10 cellular contexts compared by ENCODE assay signal in the genomic region with DNA sequence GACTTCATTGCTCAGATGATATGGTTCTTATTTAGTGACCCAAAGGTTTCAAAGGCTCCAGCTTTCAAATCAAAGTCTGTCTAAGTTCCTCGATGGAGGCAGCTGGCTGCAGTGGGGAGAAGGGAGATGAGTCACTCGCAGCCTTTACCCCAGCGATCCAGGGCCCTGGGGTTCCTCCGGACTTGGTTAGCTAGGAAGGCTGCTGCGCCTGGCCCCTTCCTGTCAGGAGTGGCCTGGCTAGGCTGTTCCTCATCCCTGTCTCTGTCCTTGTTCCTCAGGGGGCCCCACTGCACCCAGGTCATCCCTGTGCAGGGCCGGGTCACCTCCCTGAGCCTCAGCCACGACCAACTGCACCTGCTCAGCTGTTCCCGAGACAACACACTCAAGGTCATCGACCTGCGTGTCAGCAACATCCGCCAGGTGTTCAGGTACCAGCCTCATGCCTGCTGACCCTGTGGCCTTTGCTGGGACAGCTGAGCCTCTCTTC. TPM values are rescaled to one million over a fixed set of nuclear protein-coding genes. Genes with fewer than 3 reads are reported as not detected.
A peak's percentile ranks its signal among the peaks of the same experiment; 100 is the strongest.
DNase-seq lines count a peak whose midpoint lies in the region; ATAC-seq lines count a peak whose summit lies in the region.
"Had no signal": no experiment of that assay in that cellular context is flagged by ENCODE, and none has a peak within 500 bp of the region (broad histone marks: within the 10 kb centered on the region; RNA-seq: fewer than 3 reads in every experiment).

No MANE protein-coding gene starts in this region.

- DNase-seq in stimulated activated naive CD8-positive, alpha-beta T cell treated with anti-CD3 and anti-CD28 coated beads, Interleukin-15, Interleukin-2, amounts not matched to agents 100 U/mL and 50 U/mL, for 24 hours: no peak
- DNase-seq in activated T-helper 1 cell treated with anti-CD3 and anti-CD28 coated beads, Interleukin-12 subunit alpha, Interleukin-12 subunit beta, Interleukin-2, Interleukin-4 antibody, amounts not matched to agents 30 ng/mL and 10 ng/mL and 1 ng/mL, durations not matched to agents 14 hours and 24 hours and 36 hours (ENCODE audit: low spot score): no peak
- DNase-seq in memory B cell (ENCODE audit: low spot score in 2 of 2) (no peak), NCI-H1930 (lab: John Stamatoyannopoulos, UW) (no peak), COLO829 (ENCODE audit: low spot score) (no peak), ACHN (no peak)
- DNase-seq: cortex of kidney, NCI-H1436 had no signal

- intact Hi-C loops in activated T-helper 1 cell treated with anti-CD3 and anti-CD28 coated beads, Interleukin-12 subunit alpha, Interleukin-12 subunit beta, Interleukin-2, Interleukin-4 antibody, amounts not matched to agents 30 ng/mL and 10 ng/mL and 1 ng/mL, durations not matched to agents 14 hours and 24 hours and 36 hours (cut with micrococcal nuclease): no loop called here

- no peak for ATAC-seq in stimulated activated naive CD8-positive, alpha-beta T cell treated with anti-CD3 and anti-CD28 coated beads, Interleukin-15, Interleukin-2, amounts not matched to agents 100 U/mL and 50 U/mL, for 24 hours
- ATAC-seq in memory B cell (ENCODE audit: low read depth) (peak; percentile 2), HG03095 (IDR thresholded peaks at IDR 0.05; ENCODE audit: unreplicated experiment) (no peak)

- H3K27ac Mint-ChIP-seq in stimulated activated naive CD8-positive, alpha-beta T cell treated with anti-CD3 and anti-CD28 coated beads, Interleukin-15, Interleukin-2, amounts not matched to agents 100 ng/mL and 50 ng/mL, for 24 hours: peak overlapping the region; percentile 80
- H3K27ac Mint-ChIP-seq in activated T-helper 1 cell treated with anti-CD3 and anti-CD28 coated beads, Interleukin-12 subunit alpha, Interleukin-12 subunit beta, Interleukin-2, Interleukin-4 antibody, amounts not matched to agents 30 ng/mL and 10 ng/mL and 1 ng/mL, durations not matched to agents 14 hours and 24 hours and 36 hours: peak overlapping the region; percentile 49
- H3K27ac Mint-ChIP-seq in memory B cell: peak overlapping the region; percentile 88

- no peak overlapping the region for H3K4me3 Mint-ChIP-seq in stimulated activated naive CD8-positive, alpha-beta T cell treated with anti-CD3 and anti-CD28 coated beads, Interleukin-15, Interleukin-2, amounts not matched to agents 100 ng/mL and 50 ng/mL, for 24 hours
- H3K4me3 Mint-ChIP-seq in activated T-helper 1 cell treated with anti-CD3 and anti-CD28 coated beads, Interleukin-12 subunit alpha, Interleukin-12 subunit beta, Interleukin-2, Interleukin-4 antibody, amounts not matched to agents 30 ng/mL and 10 ng/mL and 1 ng/mL, durations not matched to agents 14 hours and 24 hours and 36 hours: no peak overlapping the region
- H3K4me3 Mint-ChIP-seq in memory B cell: no peak overlapping the region

- H3K4me1 Mint-ChIP-seq in stimulated activated naive CD8-positive, alpha-beta T cell treated with anti-CD3 and anti-CD28 coated beads, Interleukin-15, Interleukin-2, amounts not matched to agents 100 ng/mL and 50 ng/mL, for 24 hours (ENCODE audit: low read depth): peaks cover 10% of the 10 kb centered on the region
- peaks cover 11% of the 10 kb centered on the region for H3K4me1 Mint-ChIP-seq in activated T-helper 1 cell treated with anti-CD3 and anti-CD28 coated beads, Interleukin-12 subunit alpha, Interleukin-12 subunit beta, Interleukin-2, Interleukin-4 antibody, amounts not matched to agents 30 ng/mL and 10 ng/mL and 1 ng/mL, durations not matched to agents 14 hours and 24 hours and 36 hours (ENCODE audit: low read depth)
- peaks cover 42% of the 10 kb centered on the region for H3K4me1 Mint-ChIP-seq in memory B cell

- in situ Hi-C loops in ACHN (cut with HindIII; ENCODE audit: low pct_ligation_motif_present, low pct_unique_long_range_greater_than_20kb, low sequenced_read_pairs): no loop called here

- H3K36me3 Mint-ChIP-seq in stimulated activated naive CD8-positive, alpha-beta T cell treated with anti-CD3 and anti-CD28 coated beads, Interleukin-15, Interleukin-2, amounts not matched to agents 100 ng/mL and 50 ng/mL, for 24 hours (ENCODE audit: low read depth): peaks cover 21% of the 10 kb centered on the region
- H3K36me3 Mint-ChIP-seq in activated T-helper 1 cell treated with anti-CD3 and anti-CD28 coated beads, Interleukin-12 subunit alpha, Interleukin-12 subunit beta, Interleukin-2, Interleukin-4 antibody, amounts not matched to agents 30 ng/mL and 10 ng/mL and 1 ng/mL, durations not matched to agents 14 hours and 24 hours and 36 hours (ENCODE audit: low read depth): peaks cover 34% of the 10 kb centered on the region
- peaks cover 11% of the 10 kb centered on the region for H3K36me3 Mint-ChIP-seq in memory B cell

- no peaks in the 10 kb centered on the region for H3K9me3 Mint-ChIP-seq in stimulated activated naive CD8-positive, alpha-beta T cell treated with anti-CD3 and anti-CD28 coated beads, Interleukin-15, Interleukin-2, amounts not matched to agents 100 ng/mL and 50 ng/mL, for 24 hours
- no peaks in the 10 kb centered on the region for H3K9me3 Mint-ChIP-seq in activated T-helper 1 cell treated with anti-CD3 and anti-CD28 coated beads, Interleukin-12 subunit alpha, Interleukin-12 subunit beta, Interleukin-2, Interleukin-4 antibody, amounts not matched to agents 30 ng/mL and 10 ng/mL and 1 ng/mL, durations not matched to agents 14 hours and 24 hours and 36 hours
- no peaks in the 10 kb centered on the region for H3K9me3 Mint-ChIP-seq in memory B cell

- H3K27me3 Mint-ChIP-seq in stimulated activated naive CD8-positive, alpha-beta T cell treated with anti-CD3 and anti-CD28 coated beads, Interleukin-15, Interleukin-2, amounts not matched to agents 100 ng/mL and 50 ng/mL, for 24 hours: no peaks in the 10 kb centered on the region
- H3K27me3 Mint-ChIP-seq in activated T-helper 1 cell treated with anti-CD3 and anti-CD28 coated beads, Interleukin-12 subunit alpha, Interleukin-12 subunit beta, Interleukin-2, Interleukin-4 antibody, amounts not matched to agents 30 ng/mL and 10 ng/mL and 1 ng/mL, durations not matched to agents 14 hours and 24 hours and 36 hours (ENCODE audit: insufficient read depth): no peaks in the 10 kb centered on the region
- no peaks in the 10 kb centered on the region for H3K27me3 Mint-ChIP-seq in memory B cell

RNA-seq across cellular contexts. Expression of a gene that starts 13.9 kb away (rescaled TPM):
- 69.2 and 71.1 TPM in 2 replicates for total RNA-seq in activated T-helper 1 cell treated with anti-CD3 and anti-CD28 coated beads, Interleukin-12 subunit alpha, Interleukin-12 subunit beta, Interleukin-2, Interleukin-4 antibody, amounts not matched to agents 30 ng/mL and 10 ng/mL and 1 ng/mL, durations not matched to agents 14 hours and 24 hours and 36 hours

RNA-seq across cellular contexts. Expression of a gene that starts 34.3 kb away (rescaled TPM):
- 19.8 and 23.9 TPM in 2 replicates for total RNA-seq in activated T-helper 1 cell treated with anti-CD3 and anti-CD28 coated beads, Interleukin-12 subunit alpha, Interleukin-12 subunit beta, Interleukin-2, Interleukin-4 antibody, amounts not matched to agents 30 ng/mL and 10 ng/mL and 1 ng/mL, durations not matched to agents 14 hours and 24 hours and 36 hours
